In genomic region chr12:6178981-6179761, GRCh38 we compare ENCODE assay signal across 11 cellular contexts. TPM values are rescaled to one million over a fixed set of nuclear protein-coding genes. Genes with fewer than 3 reads are reported as not detected.
DNase-seq lines count a peak whose midpoint lies in the region; ATAC-seq and TF ChIP-seq lines count a peak whose summit lies in the region.
"Had no signal": no experiment of that assay in that cellular context is flagged by ENCODE, and none has a peak within 500 bp of the region (broad histone marks: within the 10 kb centered on the region; RNA-seq: fewer than 3 reads in every experiment).

No MANE protein-coding gene starts in this region.

- H3K4me1 ChIP-seq in right atrium auricular region (peaks cover 0 to 48% of the 10 kb centered on the region in 2 donors), esophagus (ENCODE audit: control insufficient read depth in 2 of 2, insufficient read depth in 2 of 2, low read length in 1 of 2) (peaks cover 0 to 32% of the 10 kb centered on the region in 2 donors)

- WGBS in esophagus, 2 donors: 57 to 72% methylated on average over 10 of the region's 10 CpGs

- H3K27me3 Mint-ChIP-seq in nephron progenitor cell (ENCODE audit: low read depth, poor library complexity): no peaks in the 10 kb centered on the region
- H3K27me3 Mint-ChIP-seq in activated CD4-positive, alpha-beta memory T cell treated with anti-CD3 and anti-CD28 coated beads, Interleukin-2, amount 10 ng/mL, durations not matched to agents 7 days and 5 days: peaks cover 10% of the 10 kb centered on the region

- H3K27ac ChIP-seq in right atrium auricular region (peak overlapping the region; percentile 64 to 67), esophagus (ENCODE audit: low read depth in 2 of 2, low read length in 1 of 2) (peak overlapping the region; percentile 17 to 56)
- H3K27ac ChIP-seq: SK-N-MC had no signal

- DNase-seq in right atrium auricular region (ENCODE audit: low spot score) (no peak), Right ventricle myocardium superior (no peak), nephron progenitor cell (peak; percentile 38), NOMO-1 (lab: John Stamatoyannopoulos, UW; ENCODE audit: unreplicated experiment in 2 of 2) (no peak), SW480 (ENCODE audit: low spot score) (no peak)
- no peak for DNase-seq in activated CD8-positive, alpha-beta memory T cell treated with anti-CD3 and anti-CD28 coated beads for 24 hours
- no peak for DNase-seq in activated CD4-positive, alpha-beta memory T cell treated with anti-CD3 and anti-CD28 coated beads, Interleukin-2, amount 10 ng/mL, durations not matched to agents 7 days and 5 days
- DNase-seq: activated naive CD8-positive, alpha-beta T cell treated with anti-CD3 and anti-CD28 coated beads, Interleukin-2, amount 50 U/mL, for 24 hours; stimulated activated CD4-positive, alpha-beta T cell treated with anti-CD3 and anti-CD28 coated beads, Interleukin-2, amount 100 ng/mL, for 24 hours had no signal

- intact Hi-C loops in Right ventricle myocardium superior (cut with DNase I): no loop called here

- H3K4me3 Mint-ChIP-seq in nephron progenitor cell: no peak overlapping the region
- no peak overlapping the region for H3K4me3 Mint-ChIP-seq in activated CD4-positive, alpha-beta memory T cell treated with anti-CD3 and anti-CD28 coated beads, Interleukin-2, amount 10 ng/mL, durations not matched to agents 7 days and 5 days
- H3K4me3 Mint-ChIP-seq: activated naive CD8-positive, alpha-beta T cell treated with anti-CD3 and anti-CD28 coated beads, Interleukin-2, amount 50 U/mL, for 24 hours had no signal

- no peak for ATAC-seq in Right ventricle myocardium superior (ENCODE audit: poor library complexity)
- ATAC-seq: activated naive CD8-positive, alpha-beta T cell treated with anti-CD3 and anti-CD28 coated beads, Interleukin-2, amount 50 U/mL, for 24 hours had no signal

- TF ChIP-seq CTCF in right atrium auricular region (IDR thresholded peaks at IDR 0.05) (no peak), nephron progenitor cell (IDR thresholded peaks at IDR 0.05) (peak; percentile 9)

- CTCF ChIA-PET in activated CD4-positive, alpha-beta memory T cell treated with anti-CD3 and anti-CD28 coated beads, Interleukin-2, amount 10 ng/mL, durations not matched to agents 7 days and 5 days (lab: Charles Lee): interaction anchor here (0.6 kb wide), 1 partner anchor 81 kb away, joined by 4 read pairs; no protein-coding TSS in a partner anchor

- H3K4me1 Mint-ChIP-seq in nephron progenitor cell: no peaks in the 10 kb centered on the region
- H3K4me1 Mint-ChIP-seq in activated CD4-positive, alpha-beta memory T cell treated with anti-CD3 and anti-CD28 coated beads, Interleukin-2, amount 10 ng/mL, durations not matched to agents 7 days and 5 days: no peaks in the 10 kb centered on the region

- no peaks in the 10 kb centered on the region for H3K36me3 ChIP-seq in right atrium auricular region
- H3K36me3 ChIP-seq in esophagus (ENCODE audit: control insufficient read depth in 2 of 2, insufficient read depth in 2 of 2, low read length in 1 of 2): no peaks in the 10 kb centered on the region

- peaks cover 6% of the 10 kb centered on the region for H3K9me3 Mint-ChIP-seq in nephron progenitor cell
- no peaks in the 10 kb centered on the region for H3K9me3 Mint-ChIP-seq in activated CD4-positive, alpha-beta memory T cell treated with anti-CD3 and anti-CD28 coated beads, Interleukin-2, amount 10 ng/mL, durations not matched to agents 7 days and 5 days
- H3K9me3 Mint-ChIP-seq: activated naive CD8-positive, alpha-beta T cell treated with anti-CD3 and anti-CD28 coated beads, Interleukin-2, amount 50 U/mL, for 24 hours had no signal

- H3K9me3 ChIP-seq in right atrium auricular region: no peaks in the 10 kb centered on the region
- H3K9me3 ChIP-seq in esophagus (ENCODE audit: control insufficient read depth in 2 of 2, insufficient read depth in 1 of 2, low read depth in 1 of 2, low read length in 1 of 2): no peaks in the 10 kb centered on the region

- H3K27ac Mint-ChIP-seq in nephron progenitor cell: peak overlapping the region; percentile 92
- no peak overlapping the region for H3K27ac Mint-ChIP-seq in activated CD4-positive, alpha-beta memory T cell treated with anti-CD3 and anti-CD28 coated beads, Interleukin-2, amount 10 ng/mL, durations not matched to agents 7 days and 5 days
- H3K27ac Mint-ChIP-seq: activated naive CD8-positive, alpha-beta T cell treated with anti-CD3 and anti-CD28 coated beads, Interleukin-2, amount 50 U/mL, for 24 hours had no signal

- no peaks in the 10 kb centered on the region for H3K36me3 Mint-ChIP-seq in nephron progenitor cell (ENCODE audit: low read depth)
- no peaks in the 10 kb centered on the region for H3K36me3 Mint-ChIP-seq in activated CD4-positive, alpha-beta memory T cell treated with anti-CD3 and anti-CD28 coated beads, Interleukin-2, amount 10 ng/mL, durations not matched to agents 7 days and 5 days (ENCODE audit: low read depth)

- H3K27me3 ChIP-seq in right atrium auricular region (no peaks in the 10 kb centered on the region), esophagus (ENCODE audit: control insufficient read depth in 1 of 2, insufficient read depth in 2 of 2, low read length in 2 of 2) (no peaks in the 10 kb centered on the region)

- POLR2A ChIA-PET in activated CD4-positive, alpha-beta memory T cell treated with anti-CD3 and anti-CD28 coated beads, Interleukin-2, amount 10 ng/mL, durations not matched to agents 7 days and 5 days (lab: Charles Lee): no interaction called here

- no peak overlapping the region for H3K4me3 ChIP-seq in right atrium auricular region
- H3K4me3 ChIP-seq in esophagus (ENCODE audit: low read depth in 1 of 2, low read length in 2 of 2): no peak overlapping the region
- H3K4me3 ChIP-seq: SK-N-MC had no signal

RNA-seq across cellular contexts. Expression of gene CD9, which starts 21.0 kb away (rescaled TPM):
- total RNA-seq in right atrium auricular region (100 to 1,000 TPM; 126 to 230 TPM), Right ventricle myocardium superior (51.9 TPM)
- polyA plus RNA-seq in esophagus: 100 to 1,000 TPM; 467 to 898 TPM
- 1 to 10 TPM in 1 of 2 experiments, under 1 TPM in 1; 0.90 to 1.0 TPM for total RNA-seq in activated CD4-positive, alpha-beta memory T cell treated with anti-CD3 and anti-CD28 coated beads, Interleukin-2, amount 10 ng/mL, durations not matched to agents 7 days and 5 days

RNA-seq across cellular contexts. Expression of gene VWF, which starts 54.7 kb away (rescaled TPM):
- total RNA-seq in right atrium auricular region (100 to 1,000 TPM; 189 to 331 TPM), Right ventricle myocardium superior (238 TPM)
- polyA plus RNA-seq in esophagus: 10 to 100 TPM; 14.8 to 38.4 TPM
- total RNA-seq in activated CD4-positive, alpha-beta memory T cell treated with anti-CD3 and anti-CD28 coated beads, Interleukin-2, amount 10 ng/mL, durations not matched to agents 7 days and 5 days: not detected

Comparison
In these comparisons a context has a peak if more than half of its experiments do, and no peak if none do; other contexts are left out.
1. RNA of gene CD9, which starts 21.0 kb away (total RNA-seq): 126 to 230 TPM in right atrium auricular region and 51.9 TPM in Right ventricle myocardium superior (single experiment); 0.90 to 1.0 TPM in activated CD4-positive, alpha-beta memory T cell treated with anti-CD3 and anti-CD28 coated beads, Interleukin-2, amount 10 ng/mL, durations not matched to agents 7 days and 5 days; every median in the first group is over 10 times any median in the second.
2. RNA of gene VWF, which starts 54.7 kb away (total RNA-seq): 189 to 331 TPM in right atrium auricular region and 238 TPM in Right ventricle myocardium superior (single experiment); not detected in activated CD4-positive, alpha-beta memory T cell treated with anti-CD3 and anti-CD28 coated beads, Interleukin-2, amount 10 ng/mL, durations not matched to agents 7 days and 5 days; every median in the first group is over 100 times any median in the second.